In the genomic region with DNA sequence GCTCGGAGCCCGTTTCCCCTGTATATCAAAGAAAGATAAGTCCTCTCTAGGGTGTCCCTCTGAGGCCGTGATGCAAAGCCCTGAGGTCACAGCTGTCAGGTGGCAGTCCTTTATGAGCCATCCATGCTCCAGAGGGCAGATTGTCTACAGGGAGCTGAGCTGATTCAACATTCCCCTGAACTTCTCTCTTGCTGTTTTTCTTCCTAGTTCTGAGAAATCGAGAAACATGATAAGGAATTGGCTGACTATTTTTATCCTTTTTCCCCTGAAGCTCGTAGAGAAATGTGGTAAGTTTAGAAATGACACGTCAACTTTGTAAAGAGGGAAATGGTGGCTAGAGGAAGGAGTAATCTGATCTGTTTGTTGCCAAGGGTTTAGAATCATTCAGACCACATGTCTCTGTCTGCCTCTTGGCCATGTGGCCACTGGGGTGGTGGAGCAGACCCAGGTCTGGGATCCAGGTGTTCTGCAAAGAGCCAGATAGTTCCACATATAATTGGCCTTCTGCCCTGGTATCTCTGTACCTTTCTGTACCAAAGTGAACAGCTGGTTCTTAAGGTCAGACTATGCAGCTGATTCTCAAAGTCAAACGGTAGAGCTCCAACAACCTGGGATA, we compare ENCODE assay signal across 9 cellular contexts. TPM values are rescaled to one million over a fixed set of nuclear protein-coding genes. Genes with fewer than 3 reads are reported as not detected.
DNase-seq lines count a peak whose midpoint lies in the region; ATAC-seq and TF ChIP-seq lines count a peak whose summit lies in the region.
"Had no signal": no experiment of that assay in that cellular context is flagged by ENCODE, and none has a peak within 500 bp of the region (broad histone marks: within the 10 kb centered on the region; RNA-seq: fewer than 3 reads in every experiment).

No MANE protein-coding gene starts in this region.

- no peak for ATAC-seq in GM18868 (IDR thresholded peaks at IDR 0.05; ENCODE audit: unreplicated experiment)
- ATAC-seq in naive thymus-derived CD8-positive, alpha-beta T cell, result no peak

- intact Hi-C loops in adrenal gland (cut with DNase I), result no loop called here

- H3K9me3 ChIP-seq in adrenal gland (replicated peaks in 1 of 3), result no peaks in the 10 kb centered on the region
- no peaks in the 10 kb centered on the region for H3K9me3 ChIP-seq in neutrophil

- H3K4me3 ChIP-seq in adrenal gland, result no peak overlapping the region
- H3K4me3 ChIP-seq in neutrophil (ENCODE audit: low read depth in 1 of 2, low read length in 1 of 2), result no peak overlapping the region

- 21 to 37% (median 25%) methylated on average over 7 of the region's 7 CpGs for WGBS in adrenal gland, 4 donors

- H3K4me3 Mint-ChIP-seq in naive thymus-derived CD8-positive, alpha-beta T cell, result peak overlapping the region in 1 of 10 donors; percentile 65

- TF ChIP-seq CTCF in adrenal gland (IDR thresholded peaks at IDR 0.05), result no peak
- TF ChIP-seq CTCF in neutrophil (IDR thresholded peaks at IDR 0.05), result no peak

- no peaks in the 10 kb centered on the region for H3K27me3 ChIP-seq in adrenal gland
- H3K27me3 ChIP-seq in neutrophil, result no peaks in the 10 kb centered on the region

- peaks cover 16 to 25% of the 10 kb centered on the region in 2 donors for H3K4me1 ChIP-seq in adrenal gland (replicated peaks in 1 of 2)
- peaks cover 30 to 38% of the 10 kb centered on the region in 2 experiments for H3K4me1 ChIP-seq in neutrophil (ENCODE audit: control insufficient read depth in 1 of 2, insufficient read depth in 1 of 2, low read depth in 1 of 2, low read length in 1 of 2)

- H3K36me3 ChIP-seq in adrenal gland (replicated peaks in 1 of 2), result peaks cover 0 to 4% of the 10 kb centered on the region in 2 donors
- H3K36me3 ChIP-seq in neutrophil, result no peaks in the 10 kb centered on the region

- POLR2A ChIA-PET in naive thymus-derived CD8-positive, alpha-beta T cell (lab: Charles Lee), result interaction anchor here (0.6 kb wide), 1 partner anchor 79 kb away, joined by 6 read pairs; no protein-coding TSS in a partner anchor

- peaks cover 9 to 26% (median 21%) of the 10 kb centered on the region in 4 donors for H3K4me1 Mint-ChIP-seq in naive thymus-derived CD8-positive, alpha-beta T cell

- no peaks in the 10 kb centered on the region for H3K27me3 Mint-ChIP-seq in naive thymus-derived CD8-positive, alpha-beta T cell
- H3K27me3 Mint-ChIP-seq: IgD-negative memory B cell had no signal

- no peaks in the 10 kb centered on the region for H3K9me3 Mint-ChIP-seq in naive thymus-derived CD8-positive, alpha-beta T cell
- H3K9me3 Mint-ChIP-seq: IgD-negative memory B cell had no signal

- DNase-seq in EH (ENCODE audit: low read depth) (peak; percentile 80), LHCN-M2 (ENCODE audit: low read depth) (peak; percentile 69), adrenal gland (peak in 6 of 7 donors; percentile 71 to 88 (median 78)), NCI-H526 treated with DMSO at 0.1 percent for 48 hours (lab: John Stamatoyannopoulos, UW) (no peak), HPDE6-E6E7 (ENCODE audit: extremely low spot score) (no peak)
- DNase-seq in naive thymus-derived CD8-positive, alpha-beta T cell, result no peak

- peaks cover 0 to 2% (median 0%) of the 10 kb centered on the region in 3 donors for H3K36me3 Mint-ChIP-seq in naive thymus-derived CD8-positive, alpha-beta T cell

- H3K27ac ChIP-seq in adrenal gland (peak overlapping the region; percentile 1 to 89 (median 54)), neutrophil (peak overlapping the region; percentile 33)

- peak overlapping the region in 3 of 10 donors; percentile 15 to 37 (median 27) for H3K27ac Mint-ChIP-seq in naive thymus-derived CD8-positive, alpha-beta T cell

- peak in 1 of 2 donors; percentile 50 for TF ChIP-seq POLR2A in adrenal gland (IDR thresholded peaks at IDR 0.05)

RNA-seq across cellular contexts. Expression of a gene that starts 3.5 kb away (rescaled TPM):
- total RNA-seq in LHCN-M2 (2014; rRNA removed) (20.3 and 29.1 TPM in 2 replicates), adrenal gland (10 to 100 TPM; 17.5 to 74.8 (median 43.1) TPM)
- 14.9 TPM for polyA plus RNA-seq in LHCN-M2 (2012)
- polyA plus RNA-seq in adrenal gland, result 10 to 100 TPM; 11.5 to 15.7 (median 13.8) TPM
- 10 to 100 TPM in 1 of 2 experiments, 1 to 10 TPM in 1; 9.8 to 11.7 TPM for total RNA-seq in naive thymus-derived CD8-positive, alpha-beta T cell
- polyA plus RNA-seq in naive thymus-derived CD8-positive, alpha-beta T cell, result 1 to 10 TPM; 4.5 to 9.5 (median 8.7) TPM

RNA-seq across cellular contexts. Expression of a gene that starts 4.0 kb away (rescaled TPM):
- total RNA-seq in LHCN-M2 (2014; rRNA removed) (17.4 and 17.8 TPM in 2 replicates), adrenal gland (10 to 100 TPM; 12.0 to 27.4 (median 19.6) TPM)
- 6.3 TPM for polyA plus RNA-seq in LHCN-M2 (2012)
- 10 to 100 TPM in 1 of 3 donors, 1 to 10 TPM in 2; 8.8 to 13.3 (median 9.1) TPM for polyA plus RNA-seq in adrenal gland
- 10 to 100 TPM in 1 of 2 experiments, 1 to 10 TPM in 1; 8.8 to 10.1 TPM for total RNA-seq in naive thymus-derived CD8-positive, alpha-beta T cell
- polyA plus RNA-seq in naive thymus-derived CD8-positive, alpha-beta T cell, result 1 to 10 TPM; 3.5 to 7.1 (median 4.7) TPM

RNA-seq across cellular contexts. Expression of a gene that starts 28.3 kb away (rescaled TPM):
- total RNA-seq in LHCN-M2 (2014; rRNA removed) (259 and 286 TPM in 2 replicates), adrenal gland (100 to 1,000 TPM; 105 to 311 (median 211) TPM)
- polyA plus RNA-seq in LHCN-M2 (2012), result 392 TPM
- polyA plus RNA-seq in adrenal gland, result 100 to 1,000 TPM in 1 of 3 donors, 10 to 100 TPM in 2; 32.1 to 100 (median 94.9) TPM
- 10 to 100 TPM; 12.0 to 14.6 TPM for total RNA-seq in naive thymus-derived CD8-positive, alpha-beta T cell
- polyA plus RNA-seq in naive thymus-derived CD8-positive, alpha-beta T cell, result 10 to 100 TPM; 26.6 to 28.1 (median 27.4) TPM

RNA-seq across cellular contexts. Expression of a gene that starts 28.5 kb away (rescaled TPM):
- total RNA-seq in LHCN-M2 (2014; rRNA removed) (13.0 and 42.7 TPM in 2 replicates), adrenal gland (10 to 100 TPM in 6 of 8 donors, 1 to 10 TPM in 2; 6.1 to 73.8 (median 40.6) TPM)
- polyA plus RNA-seq in LHCN-M2 (2012), result 67.7 TPM
- 10 to 100 TPM; 44.2 to 89.4 (median 47.7) TPM for polyA plus RNA-seq in adrenal gland
- 10 to 100 TPM; 29.8 TPM for total RNA-seq in naive thymus-derived CD8-positive, alpha-beta T cell
- 10 to 100 TPM; 83.3 to 97.0 (median 92.5) TPM for polyA plus RNA-seq in naive thymus-derived CD8-positive, alpha-beta T cell

RNA-seq across cellular contexts. Expression of a gene that starts 30.9 kb away (rescaled TPM):
- total RNA-seq in LHCN-M2 (2014; rRNA removed) (0.51 and 0.86 TPM in 2 replicates), adrenal gland (1 to 10 TPM; 1.6 to 5.5 (median 3.0) TPM)
- 0.63 TPM for polyA plus RNA-seq in LHCN-M2 (2012)
- polyA plus RNA-seq in adrenal gland, result 10 to 100 TPM in 1 of 3 donors, 1 to 10 TPM in 2; 1.5 to 10.9 (median 5.9) TPM
- 1 to 10 TPM; 5.9 to 9.3 TPM for total RNA-seq in naive thymus-derived CD8-positive, alpha-beta T cell
- polyA plus RNA-seq in naive thymus-derived CD8-positive, alpha-beta T cell, result under 1 TPM in 2 of 3 donors, not detected in 1; 0.34 to 0.79 TPM

Comparison
In these comparisons a context has a peak if more than half of its experiments do, and no peak if none do; other contexts are left out.
1. DNase-seq: peak in EH (single experiment), LHCN-M2 (single experiment) and adrenal gland (6 of 7); none in NCI-H526 treated with DMSO at 0.1 percent for 48 hours (single experiment), HPDE6-E6E7 (single experiment) and naive thymus-derived CD8-positive, alpha-beta T cell (0 of 10).
2. RNA of a gene that starts 28.3 kb away (total RNA-seq): 259 to 286 TPM in LHCN-M2 and 105 to 311 TPM in adrenal gland; 12.0 to 14.6 TPM in naive thymus-derived CD8-positive, alpha-beta T cell; every median in the first group is over 4 times any median in the second.